8 cellular contexts compared by ENCODE assay signal in genomic region chr17:48618366-48618896, GRCh38. TPM values are rescaled to one million over a fixed set of nuclear protein-coding genes. Genes with fewer than 3 reads are reported as not detected.
DNase-seq lines count a peak whose midpoint lies in the region; FAIRE-seq and TF ChIP-seq lines count a peak whose summit lies in the region.

No MANE protein-coding gene starts in this region.

- no peak overlapping the region for H3K27ac ChIP-seq in liver (ENCODE audit: low read depth in 1 of 2, low read length in 2 of 2)

- CTCF ChIA-PET in AG04449 (lab: Yijun Ruan, JAX), result interaction anchor here (0.6 to 12.1 kb wide), 48 partner anchors 8 to 619 kb away, joined by 3 to 185 read pairs (median 5); partner anchors contain the start of genes HOXB3, HOXB5, HOXB6 and HOXB9

- peak; percentile 95 to 96 for TF ChIP-seq RAD21 in liver (IDR thresholded peaks at IDR 0.05)

- TF ChIP-seq CTCF in AG04449 (IDR thresholded peaks at IDR 0.05; ENCODE audit: insufficient read depth, low read length, missing control alignments) (peak; percentile 88), GM20000 (IDR thresholded peaks at IDR 0.05; ENCODE audit: extremely low read depth, missing control alignments) (peak; percentile 90), liver (IDR thresholded peaks at IDR 0.05; ENCODE audit: low read depth, low read length, missing input control) (peak; percentile 97)

- peak; percentile 24 for FAIRE-seq in colon (lab: Jason Lieb, UNC)

- peak overlapping the region; percentile 29 for H3K4me3 ChIP-seq in AG04449 (ENCODE audit: low read depth, low read length)
- H3K4me3 ChIP-seq in liver (ENCODE audit: low read depth in 1 of 3, low read length in 3 of 3), result no peak overlapping the region

- POLR2A ChIA-PET in AG04449 (lab: Yijun Ruan, JAX), result interaction anchor here (1.0 kb wide), 1 partner anchor 20 kb away, joined by 4 read pairs; no protein-coding TSS in a partner anchor

- peaks cover 11 to 46% (median 38%) of the 10 kb centered on the region in 4 donors for H3K27me3 ChIP-seq in liver (ENCODE audit: control insufficient read depth in 4 of 4, insufficient read depth in 4 of 4, low read length in 3 of 4)

- peaks cover 0 to 10% (median 2%) of the 10 kb centered on the region in 4 donors for H3K4me1 ChIP-seq in liver (ENCODE audit: control insufficient read depth in 4 of 4, insufficient read depth in 4 of 4, low read length in 3 of 4)

- no peaks in the 10 kb centered on the region for H3K9me3 ChIP-seq in liver (ENCODE audit: control insufficient read depth in 4 of 4, low read length in 3 of 4)

- no peaks in the 10 kb centered on the region for H3K36me3 ChIP-seq in liver (ENCODE audit: control insufficient read depth in 4 of 4, insufficient read depth in 3 of 4, low read depth in 1 of 4, low read length in 3 of 4)

- H3K9ac ChIP-seq in liver (ENCODE audit: low read depth in 1 of 2, low read length in 2 of 2), result no peak overlapping the region

- DNase-seq in AG04449 (ENCODE audit: low read depth, low spot score) (no peak), GM20000 (ENCODE audit: low spot score) (peak; percentile 95), NCI-H69 (lab: John Stamatoyannopoulos, UW) (peak; percentile 88), HT-29 (ENCODE audit: low spot score) (no peak)
- peak; percentile 84 for DNase-seq in activated CD4-positive, alpha-beta T cell treated with anti-CD3 and anti-CD28 coated beads, Interleukin-2, amount 50 U/mL, for 1 hour
- DNase-seq in stimulated activated CD4-positive, alpha-beta T cell treated with anti-CD3 and anti-CD28 coated beads, Interleukin-4, amount 100 ng/mL, for 1 hour, result peak; percentile 84

- WGBS in liver, result 2% methylated on average over 20 of the region's 20 CpGs

TF ChIP-seq in liver, 16 proteins besides CTCF, POLR2A, EP300 and RAD21:
- TF ChIP-seq MAX (IDR thresholded peaks at IDR 0.05) (no peak), NR2F2 (IDR thresholded peaks at IDR 0.05) (no peak), JUND (IDR thresholded peaks at IDR 0.05) (no peak), RXRA (IDR thresholded peaks at IDR 0.05) (no peak), SP1 (IDR thresholded peaks at IDR 0.05) (no peak), TAF1 (conservative IDR thresholded peaks at IDR 0.05) (no peak)
TF ChIP-seq in liver: peak in this region for 0.

RNA-seq across cellular contexts. Expression of gene HOXB8, which starts 3.3 kb away (rescaled TPM):
- total RNA-seq in liver, result not detected
- not detected for polyA plus RNA-seq in liver
- total RNA-seq in HT-29 (2014; rRNA removed; shearing (Covaris generic)), result 51.0 and 52.7 TPM in 2 replicates

RNA-seq across cellular contexts. Expression of gene HOXB7, which starts 7.6 kb away (rescaled TPM):
- total RNA-seq in liver, result under 1 TPM; 0.08 to 0.28 TPM
- under 1 TPM; 0.26 to 0.31 TPM for polyA plus RNA-seq in liver
- total RNA-seq in HT-29 (2014; rRNA removed; shearing (Covaris generic)), result 37.3 and 39.7 TPM in 2 replicates

RNA-seq across cellular contexts. Expression of gene HOXB9, which starts 7.7 kb away (rescaled TPM):
- total RNA-seq in liver, result not detected
- polyA plus RNA-seq in liver, result not detected
- total RNA-seq in HT-29 (2014; rRNA removed; shearing (Covaris generic)), result 177 and 188 TPM in 2 replicates

RNA-seq across cellular contexts. Expression of gene HOXB6, which starts 13.6 kb away (rescaled TPM):
- total RNA-seq in liver, result under 1 TPM; 0.17 to 0.33 TPM
- 1 to 10 TPM in 1 of 2 donors, under 1 TPM in 1; 0.58 to 1.1 TPM for polyA plus RNA-seq in liver
- total RNA-seq in HT-29 (2014; rRNA removed; shearing (Covaris generic)), result 160 and 174 TPM in 2 replicates

RNA-seq across cellular contexts. Expression of gene HOXB5, which starts 24.9 kb away (rescaled TPM):
- total RNA-seq in liver, result under 1 TPM in 1 of 2 donors, not detected in 1; 0.08 TPM
- under 1 TPM; 0.36 to 0.38 TPM for polyA plus RNA-seq in liver
- 7.5 and 8.2 TPM in 2 replicates for total RNA-seq in HT-29 (2014; rRNA removed; shearing (Covaris generic))

Comparison
In these comparisons a context has a peak if more than half of its experiments do, and no peak if none do; other contexts are left out.
1. DNase-seq: peak in GM20000 (single experiment), NCI-H69 (single experiment), activated CD4-positive, alpha-beta T cell treated with anti-CD3 and anti-CD28 coated beads, Interleukin-2, amount 50 U/mL, for 1 hour (single experiment) and stimulated activated CD4-positive, alpha-beta T cell treated with anti-CD3 and anti-CD28 coated beads, Interleukin-4, amount 100 ng/mL, for 1 hour (single experiment); none in AG04449 (single experiment) and HT-29 (single experiment).
2. RNA of gene HOXB8, which starts 3.3 kb away (total RNA-seq): 51.0 to 52.7 TPM in HT-29; not detected in liver; every median in the first group is over 10 times any median in the second.
3. RNA of gene HOXB7, which starts 7.6 kb away (total RNA-seq): 37.3 to 39.7 TPM in HT-29; 0.08 to 0.28 TPM in liver; every median in the first group is over 10 times any median in the second.
4. RNA of gene HOXB9, which starts 7.7 kb away (total RNA-seq): 177 to 188 TPM in HT-29; not detected in liver; every median in the first group is over 100 times any median in the second.
5. Peak in every context shown above with its lines, with median percentiles within 50 percentile points of each other: CTCF ChIP-seq.